Comparison of ENCODE assay signal across 10 cellular contexts in the genomic region with DNA sequence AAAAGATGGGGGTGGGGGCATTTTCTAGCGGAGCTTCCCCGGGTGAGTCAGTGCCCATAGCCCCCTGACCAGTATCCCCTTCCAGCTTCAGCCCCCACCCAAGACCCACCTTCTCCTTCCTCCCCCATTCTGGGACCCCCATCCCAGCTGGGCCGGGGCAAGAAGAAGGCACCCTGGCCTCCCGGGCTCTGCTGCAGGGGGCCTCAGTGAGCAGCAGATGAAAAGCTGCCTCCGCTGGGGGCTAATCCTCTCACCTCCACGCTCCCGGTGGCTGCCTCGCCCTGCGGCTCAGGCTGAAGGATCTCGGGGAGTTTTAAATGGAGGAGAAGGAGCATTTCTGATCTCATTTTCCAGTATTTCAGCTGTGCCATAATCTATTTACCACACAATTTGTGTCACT.
A peak's percentile ranks its signal among the peaks of the same experiment; 100 is the strongest.
DNase-seq lines count a peak whose midpoint lies in the region; ATAC-seq, FAIRE-seq and TF ChIP-seq lines count a peak whose summit lies in the region.
"Had no signal": no experiment of that assay in that cellular context is flagged by ENCODE, and none has a peak within 500 bp of the region (broad histone marks: within the 10 kb centered on the region; RNA-seq: fewer than 3 reads in every experiment).

No MANE protein-coding gene starts in this region.

- BruUV-seq in HCT116 (replicated peaks; lab: Mats Ljungman, UMichigan): no TSS peak

- intact Hi-C loops in HCT116 (cut with micrococcal nuclease): no loop called here

- FAIRE-seq in GM19239 (lab: Jason Lieb, UNC): no peak
- FAIRE-seq: GM12892 had no signal

- H3K36me3 ChIP-seq in HCT116 (ENCODE audit: control insufficient read depth in 1 of 2, insufficient read depth in 2 of 2, low read length in 2 of 2): no peaks in the 10 kb centered on the region
- H3K36me3 ChIP-seq: MG63 had no signal

- TF ChIP-seq CTCF in HCT116 (IDR thresholded peaks at IDR 0.05 in 2 of 3, conservative IDR thresholded peaks at IDR 0.05 in 1 of 3; ENCODE audit: borderline replicate concordance in 1 of 3, insufficient read depth in 1 of 3, low read depth in 2 of 3, low read length in 2 of 3): peak; percentile 16 to 56 (median 45); a peak in 4 of 6 replicates

- H3K9me3 ChIP-seq in HCT116 (ENCODE audit: control insufficient read depth in 1 of 2, insufficient read depth in 1 of 2, low read depth in 1 of 2, low read length in 2 of 2): no peaks in the 10 kb centered on the region

- no peak for TF ChIP-seq POLR2A in HCT116 (IDR thresholded peaks at IDR 0.05; ENCODE audit: borderline replicate concordance, extremely low read depth, insufficient read depth, insufficient read length)

- H3K4me1 ChIP-seq in HCT116 (ENCODE audit: control insufficient read depth in 1 of 2, insufficient read depth in 2 of 2, low read length in 2 of 2): no peaks in the 10 kb centered on the region

- no peak overlapping the region for H3K27ac ChIP-seq in HCT116 (ENCODE audit: low read depth, low read length)

- peaks cover 41% of the 10 kb centered on the region; the same call in 1 of the 2 replicates for H3K27me3 ChIP-seq in HCT116 (ENCODE audit: insufficient read depth, low read length)

- H4K20me1 ChIP-seq in HCT116 (ENCODE audit: insufficient read depth): no peaks in the 10 kb centered on the region

- no peak overlapping the region for H2AFZ ChIP-seq in HCT116 (ENCODE audit: low read depth, low read length, poor library complexity, severe bottlenecking)

- CTCF ChIA-PET in HCT116 (lab: Charles Lee): no interaction called here

- no peaks in the 10 kb centered on the region for H3K79me2 ChIP-seq in HCT116 (ENCODE audit: insufficient read depth, low read length)

- ATAC-seq in HCT116 (peak; percentile 63; the same call in 1 of the 2 replicates), HG02884 (IDR thresholded peaks at IDR 0.05; ENCODE audit: unreplicated experiment) (no peak)

- H3K4me2 ChIP-seq in HCT116 (ENCODE audit: low read length): no peak overlapping the region

- RAD21 ChIA-PET in HCT116 (lab: Charles Lee; ENCODE audit: low non-redundant PET in 1 of 2, low total read pairs in 2 of 2, uncharacterized antibody in 2 of 2, unreplicated experiment in 2 of 2): interaction anchor here in 1 of 2 experiments (0.6 kb wide), 1 partner anchor 25 kb away, joined by 3 read pairs; no protein-coding TSS in a partner anchor

- POLR2A ChIA-PET in HCT116 (lab: Charles Lee): interaction anchor here (0.6 kb wide), 1 partner anchor 1273 kb away, joined by 4 read pairs; no protein-coding TSS in a partner anchor

- H3K9ac ChIP-seq in HCT116 (ENCODE audit: low read length): no peak overlapping the region

- no peaks in the 10 kb centered on the region for H3K9me2 ChIP-seq in HCT116 (ENCODE audit: insufficient read depth)

- no peak overlapping the region for H3K4me3 ChIP-seq in HCT116 (replicated peaks in 1 of 2; ENCODE audit: low read depth in 1 of 2, low read length in 2 of 2)
- H3K4me3 ChIP-seq: MG63 had no signal

- TF ChIP-seq RAD21 in HCT116 (IDR thresholded peaks at IDR 0.05; ENCODE audit: low read depth): peak; percentile 31

- no peak for DNase-seq in HCT116 (ENCODE audit: low read depth, low spot score)
- peak; percentile 21 to 25 for DNase-seq in activated CD4-positive, alpha-beta T cell treated with anti-CD3 and anti-CD28 coated beads, Interleukin-2, amount 50 U/mL, for 4 hours
- DNase-seq in effector CD4-positive, alpha-beta T cell: peak; percentile 26
- DNase-seq in stimulated activated CD4-positive, alpha-beta T cell treated with anti-CD3 and anti-CD28 coated beads, TNF-alpha, amount 100 ng/mL, for 1 hour (ENCODE audit: low read depth in 3 of 3, low spot score in 1 of 3): peak; percentile 3 to 14 (median 9)
- DNase-seq in GM19239 (ENCODE audit: insufficient read length, low spot score): no peak
- DNase-seq in NCI-H446 treated with DMSO at 0.1 percent for 48 hours (lab: John Stamatoyannopoulos, UW): no peak
- DNase-seq in LoVo (ENCODE audit: low spot score): no peak
- DNase-seq: MG63 had no signal

TF ChIP-seq in HCT116, 20 proteins besides CTCF, POLR2A, EP300 and RAD21:
- TF ChIP-seq TCF7L2 (IDR thresholded peaks at IDR 0.05; ENCODE audit: borderline replicate concordance, extremely low read depth, insufficient read depth, insufficient read length) (peak; percentile 45), FOSL1 (IDR thresholded peaks at IDR 0.05; ENCODE audit: low read depth) (no peak)

Comparison
In these comparisons a context has a peak if more than half of its experiments do, and no peak if none do; other contexts are left out.
1. DNase-seq: peak in activated CD4-positive, alpha-beta T cell treated with anti-CD3 and anti-CD28 coated beads, Interleukin-2, amount 50 U/mL, for 4 hours (2 of 2), effector CD4-positive, alpha-beta T cell (single experiment) and stimulated activated CD4-positive, alpha-beta T cell treated with anti-CD3 and anti-CD28 coated beads, TNF-alpha, amount 100 ng/mL, for 1 hour (3 of 3); none in HCT116 (single experiment), GM19239 (single experiment), NCI-H446 treated with DMSO at 0.1 percent for 48 hours (single experiment) and LoVo (single experiment).